Comparison of ENCODE assay signal across 8 cellular contexts in the genomic region with DNA sequence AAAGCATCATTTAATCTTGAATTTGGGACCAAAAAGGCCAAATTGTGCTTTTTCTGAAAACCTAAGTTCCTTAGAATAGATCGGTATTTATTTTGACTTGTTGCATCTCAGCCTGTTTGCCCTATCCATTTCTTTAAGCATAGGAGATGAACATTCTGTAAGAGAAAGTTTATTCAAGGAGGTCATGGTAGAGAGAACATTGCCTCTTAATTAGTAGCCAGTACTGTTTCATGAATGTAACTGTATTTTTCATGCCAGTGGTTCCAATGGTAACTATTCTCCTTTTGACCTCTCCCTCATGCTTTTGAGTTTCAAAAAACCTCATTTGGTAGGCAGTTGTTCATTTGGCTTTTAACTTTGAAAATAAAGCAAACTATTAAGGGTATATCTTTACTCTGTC.
"Had no signal": no experiment of that assay in that cellular context is flagged by ENCODE, and none has a peak within 500 bp of the region (broad histone marks: within the 10 kb centered on the region; RNA-seq: fewer than 3 reads in every experiment).

No MANE protein-coding gene starts in this region.

- H3K27me3 Mint-ChIP-seq: IgD-negative memory B cell had no signal

- ATAC-seq: GM23338 had no signal

- H3K9me3 Mint-ChIP-seq: GM23338, H9, IgD-negative memory B cell had no signal

- DNase-seq: H9, HCEC 1CT, KBM-7 had no signal

- FAIRE-seq: H1, H54 had no signal

- H3K4me3 Mint-ChIP-seq: GM23338, H9, IgD-negative memory B cell had no signal

- H3K27ac Mint-ChIP-seq: GM23338 had no signal

- H3K4me3 ChIP-seq: GM23338 had no signal

- H3K4me1 Mint-ChIP-seq: GM23338, H9, IgD-negative memory B cell had no signal

- H3K27ac ChIP-seq: HL-60 had no signal
